1 cellular context compared by ENCODE assay signal in genomic region chr11:44727114-44727372, GRCh38.
TF ChIP-seq lines count a peak whose summit lies in the region.

No MANE protein-coding gene starts in this region.

TF ChIP-seq in HCT116, 20 proteins besides CTCF, POLR2A, EP300 and RAD21 (continued from another document):
- no peak for TF ChIP-seq ELF1 (IDR thresholded peaks at IDR 0.05; ENCODE audit: borderline replicate concordance, low read depth)
- no peak for TF ChIP-seq CBX3 (IDR thresholded peaks at IDR 0.05; ENCODE audit: low read depth)
- no peak for TF ChIP-seq FOSL1 (IDR thresholded peaks at IDR 0.05; ENCODE audit: low read depth)
- no peak for TF ChIP-seq EZH2 (IDR thresholded peaks at IDR 0.05)
- TF ChIP-seq CEBPB (IDR thresholded peaks at IDR 0.05; ENCODE audit: low read depth): no peak
